Comparison of ENCODE assay signal across 16 cellular contexts in the genomic region with DNA sequence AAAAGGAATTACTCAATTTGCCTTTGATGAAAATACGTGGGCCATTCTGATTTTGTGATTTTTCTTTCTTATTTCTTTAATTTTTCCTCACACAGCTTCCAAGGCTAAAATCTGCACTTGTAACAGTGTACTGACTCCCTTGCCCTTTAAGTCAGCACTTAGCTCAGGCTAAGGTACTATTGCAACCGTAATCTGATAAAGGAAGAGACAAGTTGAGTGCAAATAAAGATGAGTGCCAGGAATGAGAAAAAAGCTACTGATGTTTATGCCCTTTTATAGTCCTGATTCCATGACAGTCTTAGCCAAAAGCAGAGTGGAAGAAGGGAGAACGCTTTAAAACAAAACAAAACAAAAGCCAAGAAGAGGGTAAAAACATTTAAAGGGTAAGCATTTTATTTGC. TPM values are rescaled to one million over a fixed set of nuclear protein-coding genes. Genes with fewer than 3 reads are reported as not detected.
DNase-seq lines count a peak whose midpoint lies in the region; ATAC-seq and TF ChIP-seq lines count a peak whose summit lies in the region.
"Had no signal": no experiment of that assay in that cellular context is flagged by ENCODE, and none has a peak within 500 bp of the region (broad histone marks: within the 10 kb centered on the region; RNA-seq: fewer than 3 reads in every experiment).

No MANE protein-coding gene starts in this region.

- H3K79me1 ChIP-seq in mesenchymal stem cell (replicated peaks; ENCODE audit: low read length, poor library complexity, severe bottlenecking), result peaks cover 2% of the 10 kb centered on the region

- no peaks in the 10 kb centered on the region for H3K9me3 ChIP-seq in MG63
- H3K9me3 ChIP-seq in breast epithelium, result no peaks in the 10 kb centered on the region
- H3K9me3 ChIP-seq in mesenchymal stem cell (ENCODE audit: control insufficient read depth, low read length), result no peaks in the 10 kb centered on the region
- H3K9me3 ChIP-seq in stomach, result no peaks in the 10 kb centered on the region

- no peak for DNase-seq in MG63
- no peak for DNase-seq in breast epithelium (ENCODE audit: low spot score in 2 of 2)
- DNase-seq in mesenchymal stem cell, result no peak
- no peak for DNase-seq in stomach
- DNase-seq: activated CD8-positive, alpha-beta memory T cell treated with anti-CD3 and anti-CD28 coated beads, Interleukin-2, amount 50 U/mL, for 4 hours; activated naive CD4-positive, alpha-beta T cell treated with anti-CD3 and anti-CD28 coated beads for 36 hours; brain microvascular endothelial cell; effector CD8-positive, alpha-beta T cell; mesendoderm; NCI-H2029 treated with DMSO at 0.1 percent for 48 hours; stimulated activated naive CD4-positive, alpha-beta T cell had no signal

- H2AFZ ChIP-seq in mesenchymal stem cell (ENCODE audit: low read depth, low read length), result no peak overlapping the region

- H2BK5ac ChIP-seq in mesenchymal stem cell (ENCODE audit: low read depth, low read length, poor library complexity, severe bottlenecking), result no peak overlapping the region

- 100% methylated on average over 1 of the region's 3 CpGs for WGBS in mesenchymal stem cell
- 48 to 64% (median 53%) methylated on average over 3 of the region's 3 CpGs for WGBS in stomach, 5 donors

- no peaks in the 10 kb centered on the region for H3K27me3 ChIP-seq in MG63
- H3K27me3 ChIP-seq in breast epithelium, result no peaks in the 10 kb centered on the region
- H3K27me3 ChIP-seq in mesenchymal stem cell (ENCODE audit: control insufficient read depth in 1 of 2, insufficient read depth in 1 of 2, low read length in 2 of 2), result no peaks in the 10 kb centered on the region
- H3K27me3 ChIP-seq in stomach, result no peaks in the 10 kb centered on the region
- H3K27me3 ChIP-seq: brain microvascular endothelial cell had no signal

- H3K4me2 ChIP-seq in mesenchymal stem cell (ENCODE audit: low read length, poor library complexity, severe bottlenecking), result no peak overlapping the region

- peak overlapping the region; percentile 31 for H3K9ac ChIP-seq in mesenchymal stem cell (ENCODE audit: low read length)

- H2BK12ac ChIP-seq in mesenchymal stem cell (ENCODE audit: low read length in 2 of 2), result no peak overlapping the region

- H3K4me3 ChIP-seq in MG63, result peak overlapping the region; percentile 22
- H3K4me3 ChIP-seq in breast epithelium, result peak overlapping the region in 2 of 3 donors; percentile 21 to 39
- peak overlapping the region in 1 of 2 experiments; percentile 25 for H3K4me3 ChIP-seq in mesenchymal stem cell (ENCODE audit: insufficient read depth in 1 of 2, low read depth in 1 of 2, low read length in 2 of 2)
- H3K4me3 ChIP-seq in stomach, result no peak overlapping the region

- no peaks in the 10 kb centered on the region for H3K36me3 ChIP-seq in MG63
- no peaks in the 10 kb centered on the region for H3K36me3 ChIP-seq in breast epithelium
- H3K36me3 ChIP-seq in mesenchymal stem cell (ENCODE audit: control insufficient read depth in 1 of 2, insufficient read depth in 2 of 2, low read depth in 1 of 2, low read length in 2 of 2), result no peaks in the 10 kb centered on the region
- H3K36me3 ChIP-seq in stomach, result no peaks in the 10 kb centered on the region
- H3K36me3 ChIP-seq: brain microvascular endothelial cell had no signal

- intact Hi-C loops in breast epithelium (cut with DNase I; ENCODE audit: low total_unique reads), result no loop called here
- intact Hi-C loops in stomach (cut with DNase I; ENCODE audit: low total_unique reads), result no loop called here

- H3K27ac ChIP-seq in breast epithelium (peak overlapping the region; percentile 43 to 54), mesenchymal stem cell (ENCODE audit: low read length, poor library complexity, severe bottlenecking) (no peak overlapping the region), stomach (peak overlapping the region in 3 of 5 donors; percentile 15 to 43 (median 27))
- H3K27ac ChIP-seq: brain microvascular endothelial cell had no signal

- no peak for TF ChIP-seq CTCF in breast epithelium (IDR thresholded peaks at IDR 0.05)
- TF ChIP-seq CTCF in stomach (IDR thresholded peaks at IDR 0.05), result no peak

- no peak overlapping the region for H3K14ac ChIP-seq in mesenchymal stem cell (ENCODE audit: low read length in 2 of 2)

- H3K4ac ChIP-seq in mesenchymal stem cell (ENCODE audit: low read depth in 1 of 2, low read length in 2 of 2), result no peak overlapping the region

- no peak for TF ChIP-seq EP300 in stomach (IDR thresholded peaks at IDR 0.05)

- H2BK120ac ChIP-seq in mesenchymal stem cell (ENCODE audit: low read depth, low read length), result no peak overlapping the region

- H2AK5ac ChIP-seq in mesenchymal stem cell (ENCODE audit: low read length, severe bottlenecking), result no peak overlapping the region

- TF ChIP-seq POLR2A in breast epithelium (IDR thresholded peaks at IDR 0.05), result no peak
- no peak for TF ChIP-seq POLR2A in stomach (IDR thresholded peaks at IDR 0.05)

- H4K91ac ChIP-seq in mesenchymal stem cell (ENCODE audit: low read length), result no peak overlapping the region

- no peak overlapping the region for H4K8ac ChIP-seq in mesenchymal stem cell (ENCODE audit: low read length)

- H3K18ac ChIP-seq in mesenchymal stem cell (ENCODE audit: low read depth in 1 of 2, low read length in 2 of 2), result no peak overlapping the region

- H2BK15ac ChIP-seq in mesenchymal stem cell (ENCODE audit: low read depth, poor library complexity, severe bottlenecking), result no peak overlapping the region

- H3K4me1 ChIP-seq in breast epithelium (no peaks in the 10 kb centered on the region), mesenchymal stem cell (ENCODE audit: control insufficient read depth, insufficient read depth, low read depth, low read length) (no peaks in the 10 kb centered on the region), stomach (no peaks in the 10 kb centered on the region)

- ATAC-seq in GM18907 (IDR thresholded peaks at IDR 0.05; ENCODE audit: unreplicated experiment) (no peak), GM21529 (IDR thresholded peaks at IDR 0.05; ENCODE audit: unreplicated experiment) (no peak), HG03442 (IDR thresholded peaks at IDR 0.05; ENCODE audit: unreplicated experiment) (no peak)
- ATAC-seq: activated CD4-positive, CD25-positive, alpha-beta regulatory T cell treated with anti-CD3 and anti-CD28 coated beads, Interleukin-2, amount 50 U/mL, for 24 hours; HepG2 had no signal

- no peak overlapping the region for H3K23ac ChIP-seq in mesenchymal stem cell (ENCODE audit: low read length in 2 of 2)

RNA-seq across cellular contexts. Expression of a gene that starts 6.0 kb away (rescaled TPM):
- 11.5 and 14.4 TPM in 2 replicates for total RNA-seq in MG63 (2014; rRNA removed; shearing (Covaris generic); ENCODE audit: low replicate concordance)
- total RNA-seq in breast epithelium (100 to 1,000 TPM in 1 of 3 donors, 10 to 100 TPM in 2; 57.0 to 135 (median 65.2) TPM), stomach (100 to 1,000 TPM in 1 of 5 donors, 10 to 100 TPM in 4; 35.6 to 117 (median 60.3) TPM)
- polyA plus RNA-seq in mesenchymal stem cell (2013, experiment 1 of 2), result 15.9 TPM
- 16.6 TPM for polyA plus RNA-seq in mesenchymal stem cell (2013, experiment 2 of 2)
- polyA plus RNA-seq in stomach, result 1 to 10 TPM; 6.8 to 10.0 (median 8.7) TPM

Comparison
In these comparisons a context has a peak if more than half of its experiments do, and no peak if none do; other contexts are left out.
1. H3K4me3 ChIP-seq: peak in MG63 (single experiment) and breast epithelium (2 of 3); none in stomach (0 of 4).